ENCODE assay signal across 19 cellular contexts in genomic region chr20:19027971-19028370, GRCh38.
DNase-seq lines count a peak whose midpoint lies in the region; ATAC-seq and TF ChIP-seq lines count a peak whose summit lies in the region.
"Had no signal": no experiment of that assay in that cellular context is flagged by ENCODE, and none has a peak within 500 bp of the region (broad histone marks: within the 10 kb centered on the region; RNA-seq: fewer than 3 reads in every experiment).

No MANE protein-coding gene starts in this region.

- H3K27me3 ChIP-seq in right atrium auricular region = no peaks in the 10 kb centered on the region
- H3K27me3 ChIP-seq in neuronal stem cell (ENCODE audit: control insufficient read depth in 3 of 3, insufficient read depth in 3 of 3, low read depth in 1 of 3, low read length in 3 of 3) = no peaks in the 10 kb centered on the region
- H3K27me3 ChIP-seq in vagina = no peaks in the 10 kb centered on the region
- H3K27me3 ChIP-seq in MG63 = no peaks in the 10 kb centered on the region
- H3K27me3 ChIP-seq in mesendoderm (ENCODE audit: insufficient read depth, low read length, poor library complexity) = no peaks in the 10 kb centered on the region
- H3K27me3 ChIP-seq: BLaER1 had no signal

- H2BK12ac ChIP-seq in neuronal stem cell (ENCODE audit: low read length) = no peak overlapping the region

- H3K9me3 ChIP-seq in right atrium auricular region (no peaks in the 10 kb centered on the region), neuronal stem cell (replicated peaks in 1 of 2; ENCODE audit: control insufficient read depth in 2 of 2, insufficient read depth in 1 of 2, low read depth in 1 of 2, low read length in 2 of 2) (no peaks in the 10 kb centered on the region), vagina (no peaks in the 10 kb centered on the region), MG63 (no peaks in the 10 kb centered on the region)
- H3K9me3 ChIP-seq: BLaER1 had no signal

- WGBS in neuronal stem cell (ENCODE audit: extremely low coverage in 2 of 2, insufficient read length in 2 of 2, insufficient replicate concordance in 1 of 2), 2 donors = no CpG with 5 or more reads among the region's 9 CpGs
- WGBS in mesendoderm (ENCODE audit: extremely low coverage, insufficient coverage, low lambda C conversion rate) = no CpG with 5 or more reads among the region's 9 CpGs

- H3K36me3 ChIP-seq in right atrium auricular region = no peaks in the 10 kb centered on the region
- no peaks in the 10 kb centered on the region for H3K36me3 ChIP-seq in neuronal stem cell (replicated peaks in 1 of 2; ENCODE audit: control insufficient read depth in 2 of 2, insufficient read depth in 2 of 2, low read length in 2 of 2)
- H3K36me3 ChIP-seq in vagina = no peaks in the 10 kb centered on the region
- no peaks in the 10 kb centered on the region for H3K36me3 ChIP-seq in MG63
- no peaks in the 10 kb centered on the region for H3K36me3 ChIP-seq in mesendoderm (ENCODE audit: control insufficient read depth, insufficient read depth, low read length)
- H3K36me3 ChIP-seq: BLaER1 had no signal

- no peaks in the 10 kb centered on the region for H3K79me1 ChIP-seq in neuronal stem cell (ENCODE audit: low read depth, low read length)
- H3K79me1 ChIP-seq in mesendoderm (ENCODE audit: low read length) = no peaks in the 10 kb centered on the region

- no peaks in the 10 kb centered on the region for H3K79me2 ChIP-seq in mesendoderm (ENCODE audit: control insufficient read depth, insufficient read depth, low read length)

- H2BK15ac ChIP-seq in neuronal stem cell (ENCODE audit: low read length) (no peak overlapping the region), mesendoderm (replicated peaks; ENCODE audit: low read depth) (no peak overlapping the region)

- H2AFZ ChIP-seq in neuronal stem cell (ENCODE audit: low read length) = no peak overlapping the region
- H2AFZ ChIP-seq: GM23338 had no signal

- no peak for TF ChIP-seq CTCF in right atrium auricular region (IDR thresholded peaks at IDR 0.05)
- no peak for TF ChIP-seq CTCF in vagina (IDR thresholded peaks at IDR 0.05)

- no peak overlapping the region for H3K23ac ChIP-seq in neuronal stem cell (ENCODE audit: low read depth, low read length, poor library complexity)
- H3K23ac ChIP-seq in mesendoderm (ENCODE audit: low read length) = no peak overlapping the region

- H2AK5ac ChIP-seq in neuronal stem cell (ENCODE audit: low read depth, low read length) = no peak overlapping the region
- H2AK5ac ChIP-seq in mesendoderm (ENCODE audit: low read length) = no peak overlapping the region

- H3K4me3 ChIP-seq in right atrium auricular region (no peak overlapping the region), neuronal stem cell (ENCODE audit: low read length in 2 of 2) (no peak overlapping the region), vagina (no peak overlapping the region), MG63 (no peak overlapping the region), mesendoderm (ENCODE audit: low read length) (no peak overlapping the region)
- H3K4me3 ChIP-seq: BLaER1, GM12878, GM23338 had no signal

- H2BK5ac ChIP-seq in neuronal stem cell (ENCODE audit: low read length) (no peak overlapping the region), mesendoderm (ENCODE audit: low read length) (no peak overlapping the region)

- intact Hi-C loops in Right ventricle myocardium inferior (cut with DNase I) = no loop called here
- intact Hi-C loops in vagina (cut with DNase I) = no loop called here

- H3K18ac ChIP-seq in neuronal stem cell (ENCODE audit: low read length) (peak overlapping the region; percentile 25), mesendoderm (ENCODE audit: low read length) (no peak overlapping the region)

- H4K8ac ChIP-seq in neuronal stem cell (ENCODE audit: low read depth, low read length) (no peak overlapping the region), mesendoderm (ENCODE audit: low read depth, low read length) (no peak overlapping the region)

- no peak for ATAC-seq in Right ventricle myocardium inferior
- ATAC-seq: HCT116 had no signal

- no peak overlapping the region for H3K56ac ChIP-seq in mesendoderm (ENCODE audit: low read length)

- DNase-seq in right atrium auricular region (ENCODE audit: low spot score) (peak; percentile 34), Right ventricle myocardium inferior (ENCODE audit: missing footprints) (no peak), neuronal stem cell (ENCODE audit: low spot score) (no peak), vagina (ENCODE audit: extremely low spot score in 2 of 2) (peak; percentile 64 to 72), MG63 (no peak), mesendoderm (no peak)
- DNase-seq: CD4-positive, CD25-positive, alpha-beta regulatory T cell; CD8-positive, alpha-beta memory T cell; DMS 273 treated with DMSO at 0.1 percent for 48 hours; DMS79; EL; GDM1; H9 had no signal

- no peak overlapping the region for H3K27ac ChIP-seq in right atrium auricular region
- no peak overlapping the region for H3K27ac ChIP-seq in neuronal stem cell (replicated peaks; ENCODE audit: low read length)
- no peak overlapping the region for H3K27ac ChIP-seq in vagina
- H3K27ac ChIP-seq in mesendoderm (ENCODE audit: low read depth, low read length) = no peak overlapping the region
- H3K27ac ChIP-seq: 22Rv1, BLaER1, C4-2B had no signal

- H3K4me2 ChIP-seq in neuronal stem cell (ENCODE audit: insufficient read depth, low read length, poor library complexity, severe bottlenecking) = no peak overlapping the region
- no peak overlapping the region for H3K4me2 ChIP-seq in mesendoderm (ENCODE audit: low read length)
- H3K4me2 ChIP-seq: BLaER1, GM23338 had no signal

- H4K5ac ChIP-seq in mesendoderm (ENCODE audit: low read length) = no peak overlapping the region

- H3K4me1 ChIP-seq in right atrium auricular region = peaks cover 0 to 15% of the 10 kb centered on the region in 2 donors
- no peaks in the 10 kb centered on the region for H3K4me1 ChIP-seq in neuronal stem cell (ENCODE audit: control insufficient read depth in 2 of 2, insufficient read depth in 1 of 2, low read depth in 1 of 2, low read length in 2 of 2)
- H3K4me1 ChIP-seq in vagina = peaks cover 16% of the 10 kb centered on the region
- no peaks in the 10 kb centered on the region for H3K4me1 ChIP-seq in mesendoderm (ENCODE audit: control insufficient read depth, low read depth, low read length)

- H3K4ac ChIP-seq in neuronal stem cell (ENCODE audit: low read length) (no peak overlapping the region), mesendoderm (ENCODE audit: low read depth, low read length) (no peak overlapping the region)

- no peak overlapping the region for H2BK120ac ChIP-seq in neuronal stem cell (ENCODE audit: low read depth, low read length)
- H2BK120ac ChIP-seq in mesendoderm (ENCODE audit: low read depth, low read length) = no peak overlapping the region

- TF ChIP-seq POLR2A in vagina (IDR thresholded peaks at IDR 0.05) = no peak

- no peak overlapping the region for H3K14ac ChIP-seq in neuronal stem cell (ENCODE audit: low read length)

- peak overlapping the region; percentile 24 for H3K9ac ChIP-seq in neuronal stem cell (ENCODE audit: low read depth, low read length, poor library complexity)
- no peak overlapping the region for H3K9ac ChIP-seq in mesendoderm (ENCODE audit: low read length)
- H3K9ac ChIP-seq: BLaER1 had no signal

- no peak overlapping the region for H4K91ac ChIP-seq in neuronal stem cell (ENCODE audit: low read depth, low read length, poor library complexity)

Comparison
In these comparisons a context has a peak if more than half of its experiments do, and no peak if none do; other contexts are left out.
1. DNase-seq: peak in right atrium auricular region (single experiment) and vagina (2 of 2); none in Right ventricle myocardium inferior (single experiment), neuronal stem cell (single experiment), MG63 (single experiment) and mesendoderm (single experiment).